Comparison of ENCODE assay signal across 26 cellular contexts in genomic region chr7:112152186-112152585, GRCh38. TPM values are rescaled to one million over a fixed set of nuclear protein-coding genes. Genes with fewer than 3 reads are reported as not detected.
A peak's percentile ranks its signal among the peaks of the same experiment; 100 is the strongest.
DNase-seq lines count a peak whose midpoint lies in the region; ATAC-seq and TF ChIP-seq lines count a peak whose summit lies in the region.
"Had no signal": no experiment of that assay in that cellular context is flagged by ENCODE, and none has a peak within 500 bp of the region (broad histone marks: within the 10 kb centered on the region; RNA-seq: fewer than 3 reads in every experiment).

No MANE protein-coding gene starts in this region.

- no peak for TF ChIP-seq CTCF in foreskin fibroblast (IDR thresholded peaks at IDR 0.05; ENCODE audit: low read depth, low read length)

- peak overlapping the region; percentile 34 for H3K27ac ChIP-seq in caudate nucleus (ENCODE audit: low read depth, low read length)
- H3K27ac ChIP-seq: BLaER1 treated with 17β-estradiol and CSF1 and Interleukin-3, amounts not matched to agents 10 nM and 100 nM; PC-9; RWPE1 had no signal

- H3K4me3 ChIP-seq in foreskin fibroblast (ENCODE audit: low read depth in 1 of 2, low read length in 2 of 2): no peak overlapping the region
- H3K4me3 ChIP-seq: BLaER1 treated with 17β-estradiol and CSF1 and Interleukin-3, amounts not matched to agents 10 nM and 100 nM; GM12878; MG63; PC-9 had no signal

- ATAC-seq in GM18505 (IDR thresholded peaks at IDR 0.05; ENCODE audit: unreplicated experiment): no peak
- ATAC-seq: GM12878 had no signal

- no peak for TF ChIP-seq POLR2A in GM18505 (IDR thresholded peaks at IDR 0.05; ENCODE audit: borderline replicate concordance, extremely low read depth, insufficient read depth, insufficient read length)

- peak; percentile 12 for DNase-seq in RPMI7951 (ENCODE audit: low read depth)
- DNase-seq in caudate nucleus (lab: John Stamatoyannopoulos, UW): no peak
- peak; percentile 63 to 84 for DNase-seq in foreskin fibroblast
- no peak for DNase-seq in activated CD4-positive, alpha-beta T cell treated with anti-CD3 and anti-CD28 coated beads, Interleukin-2, amount 50 U/mL, for 1 hour
- no peak for DNase-seq in SK-N-DZ (ENCODE audit: low spot score)
- DNase-seq in activated CD8-positive, alpha-beta memory T cell treated with anti-CD3 and anti-CD28 coated beads for 24 hours: no peak
- DNase-seq: ACHN; Caco-2; CD4-positive, alpha-beta memory T cell; DMS 273 treated with DMSO at 0.1 percent for 48 hours; DMS79 treated with DMSO at 0.1 percent for 48 hours; GOT3; HCEC 1CT; Kasumi-1; MG63; NCI-H1417; NCI-H1694 treated with DMSO at 0.1 percent for 48 hours; NCI-H2081 treated with DMSO at 0.1 percent for 48 hours; NCI-H2171 treated with DMSO at 0.1 percent for 48 hours; NCI-H446 treated with DMSO at 0.1 percent for 48 hours; PC-9; SHP77 treated with DMSO at 0.1 percent for 48 hours had no signal

RNA-seq across cellular contexts. Expression of gene DOCK4, which starts 54.0 kb away (rescaled TPM):
- total RNA-seq in RPMI7951 (2014; rRNA removed; shearing (Covaris generic)): 5.5 and 10.8 TPM in 2 replicates
- 14.3 and 21.6 TPM in 2 replicates for polyA plus RNA-seq in SK-N-DZ (2014; cell fraction: cytosol; rRNA removed)
- polyA plus RNA-seq in SK-N-DZ (2014; cell fraction: nucleus; rRNA removed): 31.5 and 35.8 TPM in 2 replicates

RNA-seq across cellular contexts. Expression of gene ZNF277, which starts 54.3 kb away (rescaled TPM):
- total RNA-seq in RPMI7951 (2014; rRNA removed; shearing (Covaris generic)): 25.4 and 34.5 TPM in 2 replicates
- polyA plus RNA-seq in SK-N-DZ (2014; cell fraction: cytosol; rRNA removed): 22.5 and 27.3 TPM in 2 replicates
- polyA plus RNA-seq in SK-N-DZ (2014; cell fraction: nucleus; rRNA removed): 11.1 and 14.8 TPM in 2 replicates

Comparison
In these comparisons a context has a peak if more than half of its experiments do, and no peak if none do; other contexts are left out.
1. DNase-seq: peak in RPMI7951 (single experiment) and foreskin fibroblast (2 of 2); none in caudate nucleus (0 of 61), activated CD4-positive, alpha-beta T cell treated with anti-CD3 and anti-CD28 coated beads, Interleukin-2, amount 50 U/mL, for 1 hour (single experiment), SK-N-DZ (single experiment) and activated CD8-positive, alpha-beta memory T cell treated with anti-CD3 and anti-CD28 coated beads for 24 hours (single experiment).